Comparison of ENCODE assay signal across 9 cellular contexts in the genomic region with DNA sequence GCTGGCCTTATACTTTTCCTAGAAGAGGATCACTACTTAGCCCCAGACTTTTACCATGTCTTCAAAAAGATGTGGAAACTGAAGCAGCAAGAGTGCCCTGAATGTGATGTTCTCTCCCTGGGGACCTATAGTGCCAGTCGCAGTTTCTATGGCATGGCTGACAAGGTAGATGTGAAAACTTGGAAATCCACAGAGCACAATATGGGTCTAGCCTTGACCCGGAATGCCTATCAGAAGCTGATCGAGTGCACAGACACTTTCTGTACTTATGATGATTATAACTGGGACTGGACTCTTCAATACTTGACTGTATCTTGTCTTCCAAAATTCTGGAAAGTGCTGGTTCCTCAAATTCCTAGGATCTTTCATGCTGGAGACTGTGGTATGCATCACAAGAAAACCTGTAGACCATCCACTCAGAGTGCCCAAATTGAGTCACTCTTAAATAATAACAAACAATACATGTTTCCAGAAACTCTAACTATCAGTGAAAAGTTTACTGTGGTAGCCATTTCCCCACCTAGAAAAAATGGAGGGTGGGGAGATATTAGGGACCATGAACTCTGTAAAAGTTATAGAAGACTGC. TPM values are rescaled to one million over a fixed set of nuclear protein-coding genes. Genes with fewer than 3 reads are reported as not detected.
DNase-seq lines count a peak whose midpoint lies in the region; ATAC-seq, FAIRE-seq and TF ChIP-seq lines count a peak whose summit lies in the region.
"Had no signal": no experiment of that assay in that cellular context is flagged by ENCODE, and none has a peak within 500 bp of the region (broad histone marks: within the 10 kb centered on the region; RNA-seq: fewer than 3 reads in every experiment).

No MANE protein-coding gene starts in this region.

- H3K4me1 Mint-ChIP-seq in astrocyte (ENCODE audit: low read depth, unreplicated experiment): peaks cover 24% of the 10 kb centered on the region
- H3K4me1 Mint-ChIP-seq in memory B cell: peaks cover 22% of the 10 kb centered on the region

- H3K4me2 ChIP-seq in astrocyte (ENCODE audit: low read length): peak overlapping the region; percentile 99

- peaks cover 91% of the 10 kb centered on the region for H3K79me2 ChIP-seq in astrocyte (ENCODE audit: insufficient read depth, low read length)

- H3K27me3 ChIP-seq in heart right ventricle (no peaks in the 10 kb centered on the region), astrocyte (ENCODE audit: insufficient read depth, low read length) (no peaks in the 10 kb centered on the region), uterus (no peaks in the 10 kb centered on the region)

- H3K4me3 ChIP-seq in heart right ventricle (peak overlapping the region in 9 of 10 donors; percentile 63 to 97 (median 91)), astrocyte (ENCODE audit: insufficient read depth, low read depth, low read length) (peak overlapping the region; percentile 98), uterus (peak overlapping the region; percentile 76 to 92)

- H3K9me3 ChIP-seq in heart right ventricle: no peaks in the 10 kb centered on the region
- no peaks in the 10 kb centered on the region for H3K9me3 ChIP-seq in astrocyte (ENCODE audit: insufficient read depth, low read depth, low read length)
- no peaks in the 10 kb centered on the region for H3K9me3 ChIP-seq in uterus

- no peak for FAIRE-seq in astrocyte (lab: Jason Lieb, UNC)

- 51 to 54% methylated on average over 3 of the region's 3 CpGs for WGBS in heart right ventricle, 2 donors

- peaks cover 10% of the 10 kb centered on the region for H3K36me3 Mint-ChIP-seq in astrocyte (ENCODE audit: low read depth, unreplicated experiment)
- peaks cover 14% of the 10 kb centered on the region for H3K36me3 Mint-ChIP-seq in memory B cell

- H4K20me1 ChIP-seq in astrocyte (ENCODE audit: insufficient read depth, low read length): peaks cover 65% of the 10 kb centered on the region

- H3K27me3 Mint-ChIP-seq in astrocyte (ENCODE audit: low read depth, unreplicated experiment): no peaks in the 10 kb centered on the region
- H3K27me3 Mint-ChIP-seq in memory B cell: no peaks in the 10 kb centered on the region

- H3K36me3 ChIP-seq in heart right ventricle (peaks cover 0 to 51% (median 12%) of the 10 kb centered on the region in 9 donors), astrocyte (ENCODE audit: insufficient read depth, low read length) (peaks cover 16% of the 10 kb centered on the region), uterus (no peaks in the 10 kb centered on the region)

- DNase-seq in heart right ventricle (no peak), cardiac septum (ENCODE audit: low spot score) (no peak), astrocyte (ENCODE audit: low read depth) (no peak), memory B cell (ENCODE audit: low spot score in 2 of 2) (no peak), uterus (no peak), GOT3 (lab: John Stamatoyannopoulos, UW) (no peak), NCI-H226 (no peak)
- DNase-seq: foreskin melanocyte had no signal

- TF ChIP-seq CTCF in heart right ventricle (IDR thresholded peaks at IDR 0.05) (no peak), astrocyte (IDR thresholded peaks at IDR 0.05; ENCODE audit: insufficient read depth, low read depth, low read length) (no peak), uterus (IDR thresholded peaks at IDR 0.05) (no peak)

- no peak for ATAC-seq in heart right ventricle
- no peak for ATAC-seq in memory B cell (ENCODE audit: low read depth)
- ATAC-seq in HG03196 (IDR thresholded peaks at IDR 0.05; ENCODE audit: unreplicated experiment): no peak

- intact Hi-C loops in heart right ventricle (cut with DNase I): loop anchor here in 1 of 10 donors (5.0 kb wide), 1 partner anchor 145 kb away; a partner anchor contains a TSS
- intact Hi-C loops in cardiac septum (cut with DNase I): no loop called here
- intact Hi-C loops in uterus (cut with DNase I; ENCODE audit: low total_unique reads): no loop called here

- H2AFZ ChIP-seq in astrocyte (ENCODE audit: low read depth, low read length): no peak overlapping the region

- no peak for TF ChIP-seq POLR2A in uterus (IDR thresholded peaks at IDR 0.05)

- peaks cover 0 to 63% (median 41%) of the 10 kb centered on the region in 9 donors for H3K4me1 ChIP-seq in heart right ventricle
- peaks cover 33% of the 10 kb centered on the region for H3K4me1 ChIP-seq in astrocyte (ENCODE audit: insufficient read depth, low read length)
- peaks cover 11 to 17% of the 10 kb centered on the region in 2 donors for H3K4me1 ChIP-seq in uterus

- H3K4me3 Mint-ChIP-seq in astrocyte (ENCODE audit: unreplicated experiment): peak overlapping the region; percentile 98
- H3K4me3 Mint-ChIP-seq in memory B cell: peak overlapping the region; percentile 91

- peak overlapping the region in 1 of 10 donors; percentile 92 for H3K27ac ChIP-seq in heart right ventricle
- no peak overlapping the region for H3K27ac ChIP-seq in astrocyte (ENCODE audit: low read depth, low read length)
- H3K27ac ChIP-seq in uterus: peak overlapping the region in 1 of 2 donors; percentile 86

- H3K27ac Mint-ChIP-seq in astrocyte (ENCODE audit: unreplicated experiment) (peak overlapping the region; percentile 77), memory B cell (peak overlapping the region; percentile 96)

- H3K9me3 Mint-ChIP-seq in astrocyte (ENCODE audit: unreplicated experiment) (no peaks in the 10 kb centered on the region), memory B cell (no peaks in the 10 kb centered on the region)

- H3K9ac ChIP-seq in astrocyte (ENCODE audit: low read length): peak overlapping the region; percentile 98

RNA-seq across cellular contexts. Expression of a gene that starts 1.5 kb away (rescaled TPM):
- total RNA-seq in heart right ventricle: 10 to 100 TPM in 9 of 10 donors, 1 to 10 TPM in 1; 9.7 to 23.4 (median 14.3) TPM
- 10 to 100 TPM in 1 of 2 donors, 1 to 10 TPM in 1; 6.1 to 18.9 TPM for polyA plus RNA-seq in heart right ventricle
- 20.0 TPM for total RNA-seq in cardiac septum
- total RNA-seq in astrocyte: 55.5 and 56.0 TPM in 2 replicates
- total RNA-seq in uterus: 10 to 100 TPM; 24.6 to 52.1 (median 32.6) TPM

RNA-seq across cellular contexts. Expression of a gene that starts 1.7 kb away (rescaled TPM):
- 100 to 1,000 TPM; 103 to 164 (median 127) TPM for total RNA-seq in heart right ventricle
- 100 to 1,000 TPM; 253 to 562 TPM for polyA plus RNA-seq in heart right ventricle
- 135 TPM for total RNA-seq in cardiac septum
- 166 and 194 TPM in 2 replicates for total RNA-seq in astrocyte
- 100 to 1,000 TPM in 3 of 4 donors, 10 to 100 TPM in 1; 60.6 to 388 (median 166) TPM for total RNA-seq in uterus

RNA-seq across cellular contexts. Expression of a gene that starts 12.9 kb away (rescaled TPM):
- total RNA-seq in heart right ventricle: 1 to 10 TPM; 4.1 to 6.9 (median 4.6) TPM
- 1 to 10 TPM; 2.9 to 5.3 TPM for polyA plus RNA-seq in heart right ventricle
- total RNA-seq in cardiac septum: 4.8 TPM
- 8.7 and 10.7 TPM in 2 replicates for total RNA-seq in astrocyte
- 10 to 100 TPM in 2 of 4 donors, 1 to 10 TPM in 2; 3.8 to 18.9 (median 8.8) TPM for total RNA-seq in uterus

RNA-seq across cellular contexts. Expression of a gene that starts 23.4 kb away (rescaled TPM):
- total RNA-seq in heart right ventricle: 10 to 100 TPM in 1 of 10 donors, 1 to 10 TPM in 9; 2.7 to 38.4 (median 7.0) TPM
- polyA plus RNA-seq in heart right ventricle: 1 to 10 TPM; 3.3 to 5.7 TPM
- total RNA-seq in cardiac septum: 4.7 TPM
- total RNA-seq in astrocyte: 9.9 and 10.0 TPM in 2 replicates
- total RNA-seq in uterus: 10 to 100 TPM in 2 of 4 donors, 1 to 10 TPM in 2; 1.8 to 16.2 (median 6.8) TPM

RNA-seq across cellular contexts. Expression of a gene that starts 35.9 kb away (rescaled TPM):
- total RNA-seq in heart right ventricle (100 to 1,000 TPM; 619 to 959 (median 708) TPM), cardiac septum (612 TPM), astrocyte (1,089 and 1,231 TPM in 2 replicates), uterus (1,000 to 10,000 TPM; 1,068 to 7,966 (median 2,908) TPM)
- polyA plus RNA-seq in heart right ventricle: 1,000 to 10,000 TPM; 1,122 to 2,979 TPM
